8 cellular contexts compared by ENCODE assay signal in genomic region chr5:142325677-142326479, GRCh38. TPM values are rescaled to one million over a fixed set of nuclear protein-coding genes. Genes with fewer than 3 reads are reported as not detected.
DNase-seq lines count a peak whose midpoint lies in the region; ATAC-seq and TF ChIP-seq lines count a peak whose summit lies in the region.

No MANE protein-coding gene starts in this region.

- no peaks in the 10 kb centered on the region for H3K79me2 ChIP-seq in Karpas-422 (ENCODE audit: low read length)

- peak overlapping the region; percentile 97 for H3K27ac Mint-ChIP-seq in nephron progenitor cell

- H3K9me3 Mint-ChIP-seq in nephron progenitor cell, result no peaks in the 10 kb centered on the region

- H3K4me3 ChIP-seq in Karpas-422 (ENCODE audit: low read length), result peak overlapping the region; percentile 75

- H3K9me3 ChIP-seq in Karpas-422 (ENCODE audit: low read length), result no peaks in the 10 kb centered on the region

- peak; percentile 43 for DNase-seq in DMS153 (lab: John Stamatoyannopoulos, UW)
- DNase-seq in Karpas-422, result no peak
- peak; percentile 40 to 46 for DNase-seq in activated CD4-positive, alpha-beta T cell treated with anti-CD3 and anti-CD28 coated beads, Interleukin-2, amount 50 U/mL, for 48 hours
- DNase-seq in fibroblast of peridontal ligament (ENCODE audit: extremely low read depth), result peak; percentile 45
- DNase-seq in nephron progenitor cell, result peak; percentile 69
- DNase-seq in UCSD-AML1 (lab: John Stamatoyannopoulos, UW; ENCODE audit: unreplicated experiment), result no peak

- H3K9me2 ChIP-seq in Karpas-422 (replicated peaks; ENCODE audit: insufficient read depth, low read length), result no peaks in the 10 kb centered on the region

- ATAC-seq in GM19395 (IDR thresholded peaks at IDR 0.05; ENCODE audit: unreplicated experiment) (no peak), GM19452 (IDR thresholded peaks at IDR 0.05; ENCODE audit: unreplicated experiment) (no peak)

- peak overlapping the region; percentile 97 for H3K4me2 ChIP-seq in Karpas-422 (ENCODE audit: low read depth, low read length, poor library complexity, severe bottlenecking)

- H4K20me1 ChIP-seq in Karpas-422 (ENCODE audit: insufficient read depth, low read depth, low read length), result no peaks in the 10 kb centered on the region

- peaks cover 23% of the 10 kb centered on the region for H3K4me1 ChIP-seq in Karpas-422 (ENCODE audit: low read length)

- peak overlapping the region; percentile 76 for H3K9ac ChIP-seq in Karpas-422 (ENCODE audit: low read length)

- no peak for TF ChIP-seq CTCF in nephron progenitor cell (IDR thresholded peaks at IDR 0.05)

- peak overlapping the region; percentile 90 for H3K4me3 Mint-ChIP-seq in nephron progenitor cell

- no peak overlapping the region for H3K27ac ChIP-seq in Karpas-422 (ENCODE audit: low read length)

- peaks cover 5% of the 10 kb centered on the region for H3K36me3 Mint-ChIP-seq in nephron progenitor cell (ENCODE audit: low read depth)

- no peaks in the 10 kb centered on the region for H3K36me3 ChIP-seq in Karpas-422 (ENCODE audit: insufficient read depth, low read length)

- H3K27me3 ChIP-seq in Karpas-422 (ENCODE audit: low read length), result no peaks in the 10 kb centered on the region

- peaks cover 67% of the 10 kb centered on the region for H3K4me1 Mint-ChIP-seq in nephron progenitor cell

- H2AFZ ChIP-seq in Karpas-422 (ENCODE audit: low read length), result no peak overlapping the region

- H3K27me3 Mint-ChIP-seq in nephron progenitor cell (ENCODE audit: low read depth, poor library complexity), result peaks cover 12% of the 10 kb centered on the region

RNA-seq across cellular contexts. Expression of gene SPRY4, which starts 1.1 kb away (rescaled TPM):
- 0.26 and 0.90 TPM in 2 replicates for total RNA-seq in Karpas-422 (2014; rRNA removed; shearing (Covaris generic); ENCODE audit: low replicate concordance)

Comparison
In these comparisons a context has a peak if more than half of its experiments do, and no peak if none do; other contexts are left out.
1. DNase-seq: peak in DMS153 (single experiment), activated CD4-positive, alpha-beta T cell treated with anti-CD3 and anti-CD28 coated beads, Interleukin-2, amount 50 U/mL, for 48 hours (2 of 2), fibroblast of peridontal ligament (single experiment) and nephron progenitor cell (single experiment); none in Karpas-422 (single experiment) and UCSD-AML1 (single experiment).